2 cellular contexts compared by ENCODE assay signal in the genomic region with DNA sequence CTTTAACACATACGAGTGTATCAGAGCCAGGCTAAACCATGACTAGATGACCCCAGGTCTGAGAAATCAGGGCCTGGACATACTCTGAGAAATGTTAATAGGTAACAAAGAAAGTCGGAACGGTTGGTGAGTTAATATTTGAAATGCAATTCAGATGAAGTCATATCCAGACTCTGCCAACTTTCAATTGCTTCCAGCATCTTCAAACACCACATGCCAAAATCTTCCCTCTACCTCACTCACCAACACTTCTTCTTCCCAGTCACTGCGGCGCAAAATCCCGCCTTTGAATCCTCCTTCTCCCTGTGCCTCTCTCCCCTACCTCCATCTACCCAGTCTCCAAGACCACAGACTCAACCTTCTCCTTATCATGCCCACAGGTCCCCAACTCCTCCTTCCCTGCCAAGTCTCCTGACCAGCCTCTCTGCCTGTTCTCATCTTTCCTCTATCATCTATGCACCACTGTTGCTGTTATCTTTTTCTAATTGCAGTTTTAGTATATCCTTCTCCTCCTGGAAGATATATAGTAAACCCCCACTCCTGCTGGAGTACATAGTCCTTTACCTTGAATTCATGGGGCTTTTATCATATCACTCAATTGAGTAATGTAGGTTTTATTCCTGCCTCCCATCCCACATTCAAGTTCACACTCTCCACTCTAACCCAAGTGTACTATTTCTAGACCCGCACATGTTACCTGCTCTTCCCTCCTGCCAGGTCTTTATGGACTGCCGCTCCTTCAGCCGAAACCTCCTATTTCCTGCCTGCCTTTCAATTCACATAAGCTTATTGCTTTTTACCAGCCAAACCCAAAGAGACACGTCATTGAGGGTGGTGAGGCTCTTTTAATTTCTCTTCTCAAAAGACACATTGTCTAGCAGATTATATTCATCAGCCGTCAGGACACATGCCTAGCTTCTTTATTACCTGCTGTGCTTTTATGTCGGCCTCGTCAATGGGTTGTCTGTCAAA.
TF ChIP-seq lines count a peak whose summit lies in the region.

No MANE protein-coding gene starts in this region.

TF ChIP-seq in liver, 16 proteins besides CTCF, POLR2A, EP300 and RAD21 (continued from another document):
- TF ChIP-seq, protein P1, sequence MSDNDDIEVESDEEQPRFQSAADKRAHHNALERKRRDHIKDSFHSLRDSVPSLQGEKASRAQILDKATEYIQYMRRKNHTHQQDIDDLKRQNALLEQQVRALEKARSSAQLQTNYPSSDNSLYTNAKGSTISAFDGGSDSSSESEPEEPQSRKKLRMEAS (IDR thresholded peaks at IDR 0.05) = peak; percentile 38
- TF ChIP-seq HNF4G (IDR thresholded peaks at IDR 0.05) (no peak), RXRA (IDR thresholded peaks at IDR 0.05) (peak; percentile 64 to 82), HNF4A (conservative IDR thresholded peaks at IDR 0.05) (peak; percentile 74 to 77), FOXA1 (IDR thresholded peaks at IDR 0.05) (peak; percentile 24), GABPA (IDR thresholded peaks at IDR 0.05 in 1 of 2, conservative IDR thresholded peaks at IDR 0.05 in 1 of 2) (no peak), YY1 (IDR thresholded peaks at IDR 0.05) (peak; percentile 40), SP1 (IDR thresholded peaks at IDR 0.05) (peak; percentile 54), EGR1 (IDR thresholded peaks at IDR 0.05; ENCODE audit: low read depth in 2 of 2) (no peak), FOXA2 (IDR thresholded peaks at IDR 0.05) (peak; percentile 40), TAF1 (conservative IDR thresholded peaks at IDR 0.05) (no peak), JUND (IDR thresholded peaks at IDR 0.05) (peak; percentile 70 to 80)
- TF ChIP-seq, protein P2, sequence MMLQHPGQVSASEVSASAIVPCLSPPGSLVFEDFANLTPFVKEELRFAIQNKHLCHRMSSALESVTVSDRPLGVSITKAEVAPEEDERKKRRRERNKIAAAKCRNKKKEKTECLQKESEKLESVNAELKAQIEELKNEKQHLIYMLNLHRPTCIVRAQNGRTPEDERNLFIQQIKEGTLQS (IDR thresholded peaks at IDR 0.05) = peak; percentile 31
- TF ChIP-seq, protein P3, sequence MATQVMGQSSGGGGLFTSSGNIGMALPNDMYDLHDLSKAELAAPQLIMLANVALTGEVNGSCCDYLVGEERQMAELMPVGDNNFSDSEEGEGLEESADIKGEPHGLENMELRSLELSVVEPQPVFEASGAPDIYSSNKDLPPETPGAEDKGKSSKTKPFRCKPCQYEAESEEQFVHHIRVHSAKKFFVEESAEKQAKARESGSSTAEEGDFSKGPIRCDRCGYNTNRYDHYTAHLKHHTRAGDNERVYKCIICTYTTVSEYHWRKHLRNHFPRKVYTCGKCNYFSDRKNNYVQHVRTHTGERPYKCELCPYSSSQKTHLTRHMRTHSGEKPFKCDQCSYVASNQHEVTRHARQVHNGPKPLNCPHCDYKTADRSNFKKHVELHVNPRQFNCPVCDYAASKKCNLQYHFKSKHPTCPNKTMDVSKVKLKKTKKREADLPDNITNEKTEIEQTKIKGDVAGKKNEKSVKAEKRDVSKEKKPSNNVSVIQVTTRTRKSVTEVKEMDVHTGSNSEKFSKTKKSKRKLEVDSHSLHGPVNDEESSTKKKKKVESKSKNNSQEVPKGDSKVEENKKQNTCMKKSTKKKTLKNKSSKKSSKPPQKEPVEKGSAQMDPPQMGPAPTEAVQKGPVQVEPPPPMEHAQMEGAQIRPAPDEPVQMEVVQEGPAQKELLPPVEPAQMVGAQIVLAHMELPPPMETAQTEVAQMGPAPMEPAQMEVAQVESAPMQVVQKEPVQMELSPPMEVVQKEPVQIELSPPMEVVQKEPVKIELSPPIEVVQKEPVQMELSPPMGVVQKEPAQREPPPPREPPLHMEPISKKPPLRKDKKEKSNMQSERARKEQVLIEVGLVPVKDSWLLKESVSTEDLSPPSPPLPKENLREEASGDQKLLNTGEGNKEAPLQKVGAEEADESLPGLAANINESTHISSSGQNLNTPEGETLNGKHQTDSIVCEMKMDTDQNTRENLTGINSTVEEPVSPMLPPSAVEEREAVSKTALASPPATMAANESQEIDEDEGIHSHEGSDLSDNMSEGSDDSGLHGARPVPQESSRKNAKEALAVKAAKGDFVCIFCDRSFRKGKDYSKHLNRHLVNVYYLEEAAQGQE (IDR thresholded peaks at IDR 0.05) = peak; percentile 33
- TF ChIP-seq, protein P4, sequence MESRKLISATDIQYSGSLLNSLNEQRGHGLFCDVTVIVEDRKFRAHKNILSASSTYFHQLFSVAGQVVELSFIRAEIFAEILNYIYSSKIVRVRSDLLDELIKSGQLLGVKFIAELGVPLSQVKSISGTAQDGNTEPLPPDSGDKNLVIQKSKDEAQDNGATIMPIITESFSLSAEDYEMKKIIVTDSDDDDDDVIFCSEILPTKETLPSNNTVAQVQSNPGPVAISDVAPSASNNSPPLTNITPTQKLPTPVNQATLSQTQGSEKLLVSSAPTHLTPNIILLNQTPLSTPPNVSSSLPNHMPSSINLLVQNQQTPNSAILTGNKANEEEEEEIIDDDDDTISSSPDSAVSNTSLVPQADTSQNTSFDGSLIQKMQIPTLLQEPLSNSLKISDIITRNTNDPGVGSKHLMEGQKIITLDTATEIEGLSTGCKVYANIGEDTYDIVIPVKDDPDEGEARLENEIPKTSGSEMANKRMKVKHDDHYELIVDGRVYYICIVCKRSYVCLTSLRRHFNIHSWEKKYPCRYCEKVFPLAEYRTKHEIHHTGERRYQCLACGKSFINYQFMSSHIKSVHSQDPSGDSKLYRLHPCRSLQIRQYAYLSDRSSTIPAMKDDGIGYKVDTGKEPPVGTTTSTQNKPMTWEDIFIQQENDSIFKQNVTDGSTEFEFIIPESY (IDR thresholded peaks at IDR 0.05) = peak; percentile 34

TF ChIP-seq in HepG2, 621 proteins besides CTCF, POLR2A, EP300 and RAD21 (continued from another document):
- no peak for TF ChIP-seq ZBTB38 (CRISPR knock-in tag; IDR thresholded peaks at IDR 0.05)
- no peak for TF ChIP-seq NR2F6 (IDR thresholded peaks at IDR 0.05)
- TF ChIP-seq NR2F6 (CRISPR knock-in tag; IDR thresholded peaks at IDR 0.05) = no peak
